ENCODE assay signal across 1 cellular context in the genomic region with DNA sequence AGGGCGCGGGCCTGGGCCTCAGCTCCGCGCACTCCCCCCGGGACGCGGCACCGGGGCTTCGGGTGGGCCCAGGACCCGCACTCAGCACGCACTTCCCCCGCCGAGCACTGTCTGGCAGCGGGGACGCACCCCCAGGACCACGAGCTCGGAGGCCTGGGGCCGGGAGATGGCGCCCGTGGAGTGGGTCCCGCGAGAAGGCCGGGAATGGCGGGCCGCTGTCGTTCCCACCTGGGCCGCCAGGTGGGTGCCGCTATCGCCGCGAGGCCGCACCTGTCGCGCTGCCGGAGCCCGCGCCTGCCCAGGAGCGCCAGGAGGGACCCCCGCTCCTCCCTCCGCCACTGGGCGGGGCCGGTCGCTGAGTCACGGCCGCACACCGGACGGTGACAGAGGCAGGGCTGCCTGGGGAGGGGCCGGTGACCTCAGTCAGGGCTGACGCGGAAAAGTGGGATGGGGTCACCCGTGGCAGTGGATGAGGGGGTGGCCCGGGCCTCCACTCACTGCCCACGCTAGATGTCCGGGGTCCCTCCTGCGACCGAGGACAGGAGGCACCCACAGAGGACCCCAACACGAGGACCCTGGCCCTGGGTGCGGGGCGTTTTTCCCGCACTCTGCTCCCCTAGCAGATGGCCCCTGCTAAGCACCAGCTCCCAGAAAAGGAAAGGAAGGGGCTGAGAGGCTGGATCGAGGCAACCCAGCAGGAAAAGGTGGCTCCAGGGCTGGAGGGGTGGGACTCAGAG.
A peak's percentile ranks its signal among the peaks of the same experiment; 100 is the strongest.
TF ChIP-seq lines count a peak whose summit lies in the region.

No MANE protein-coding gene starts in this region.

TF ChIP-seq in K562, 482 proteins besides CTCF, POLR2A, EP300 and RAD21 (continued from another document and continues in another):
- TF ChIP-seq SRSF1 (IDR thresholded peaks at IDR 0.05; ENCODE audit: low read depth, low read length) (0 out of 2 replicates have a peak, but pooled peaks have one; percentile 46), POLR2B (IDR thresholded peaks at IDR 0.05; ENCODE audit: low read depth, partially characterized antibody) (no peak), ZNF165 (CRISPR knock-in tag; IDR thresholded peaks at IDR 0.05; ENCODE audit: borderline replicate concordance) (no peak), BRCA1 (IDR thresholded peaks at IDR 0.05) (no peak), BRCA1 (CRISPR knock-in tag; IDR thresholded peaks at IDR 0.05) (no peak), TOE1 (IDR thresholded peaks at IDR 0.05; ENCODE audit: borderline replicate concordance) (0 out of 2 replicates have a peak, but pooled peaks have one; percentile 17), TOE1 (CRISPR knock-in tag; IDR thresholded peaks at IDR 0.05; ENCODE audit: borderline replicate concordance, low read depth) (no peak), SETDB1 (IDR thresholded peaks at IDR 0.05; ENCODE audit: low read length) (no peak), POLR2G (IDR thresholded peaks at IDR 0.05; ENCODE audit: low read depth, low read length) (peak; percentile 79), ZNF174 (CRISPR knock-in tag; IDR thresholded peaks at IDR 0.05) (no peak), SRSF7 (optimal IDR thresholded peaks at IDR 0.05; ENCODE audit: low read depth, low read length) (no peak), SRSF9 (IDR thresholded peaks at IDR 0.05; ENCODE audit: borderline replicate concordance, low read depth, low read length) (no peak), CREM (IDR thresholded peaks at IDR 0.05; ENCODE audit: low read depth) (peak; percentile 76), PHF20 (IDR thresholded peaks at IDR 0.05; ENCODE audit: partially characterized antibody) (peak; percentile 25), DPF2 (IDR thresholded peaks at IDR 0.05) (peak; percentile 70), GTF2A2 (tag; IDR thresholded peaks at IDR 0.05) (no peak), BRD9 (IDR thresholded peaks at IDR 0.05; ENCODE audit: low read depth, partially characterized antibody) (no peak), COPS2 (conservative IDR thresholded peaks at IDR 0.05) (no peak), ZNF253 (CRISPR knock-in tag; conservative IDR thresholded peaks at IDR 0.05) (no peak), ETS2 (tag; IDR thresholded peaks at IDR 0.05; ENCODE audit: borderline replicate concordance, poor library complexity, severe bottlenecking) (no peak), MTA2 (IDR thresholded peaks at IDR 0.05; ENCODE audit: low read depth) (no peak), SMARCE1 (IDR thresholded peaks at IDR 0.05) (peak; percentile 74), OTX1 (CRISPR knock-in tag; IDR thresholded peaks at IDR 0.05) (no peak), SMAD2 (IDR thresholded peaks at IDR 0.05; ENCODE audit: low read depth, low read length) (no peak), ZNF212 (CRISPR knock-in tag; IDR thresholded peaks at IDR 0.05) (no peak), BRF1 (IDR thresholded peaks at IDR 0.05; ENCODE audit: borderline replicate concordance, extremely low read depth, insufficient read length) (no peak), HMG20B (CRISPR knock-in tag; IDR thresholded peaks at IDR 0.05) (no peak), TCF7L2 (IDR thresholded peaks at IDR 0.05; ENCODE audit: low read depth, low read length) (no peak), HDAC3 (IDR thresholded peaks at IDR 0.05; ENCODE audit: borderline replicate concordance, partially characterized antibody) (no peak), SMARCA4 (IDR thresholded peaks at IDR 0.05) (peak; percentile 55; the same call in 1 of the 2 replicates), LARP7 (IDR thresholded peaks at IDR 0.05) (no peak), GABPB2 (CRISPR knock-in tag; conservative IDR thresholded peaks at IDR 0.05) (no peak), JUND (IDR thresholded peaks at IDR 0.05; ENCODE audit: borderline replicate concordance, low read depth, low read length) (peak; percentile 87), JUND (tag; IDR thresholded peaks at IDR 0.05; ENCODE audit: borderline replicate concordance, low read depth, low read length) (peak; percentile 81; the same call in 1 of the 3 replicates), ZNF561 (CRISPR knock-in tag; conservative IDR thresholded peaks at IDR 0.05) (no peak), ZNF57 (CRISPR knock-in tag; IDR thresholded peaks at IDR 0.05) (no peak), HOXB6 (CRISPR knock-in tag; IDR thresholded peaks at IDR 0.05; ENCODE audit: borderline replicate concordance) (no peak)
- TF ChIP-seq, protein P1, sequence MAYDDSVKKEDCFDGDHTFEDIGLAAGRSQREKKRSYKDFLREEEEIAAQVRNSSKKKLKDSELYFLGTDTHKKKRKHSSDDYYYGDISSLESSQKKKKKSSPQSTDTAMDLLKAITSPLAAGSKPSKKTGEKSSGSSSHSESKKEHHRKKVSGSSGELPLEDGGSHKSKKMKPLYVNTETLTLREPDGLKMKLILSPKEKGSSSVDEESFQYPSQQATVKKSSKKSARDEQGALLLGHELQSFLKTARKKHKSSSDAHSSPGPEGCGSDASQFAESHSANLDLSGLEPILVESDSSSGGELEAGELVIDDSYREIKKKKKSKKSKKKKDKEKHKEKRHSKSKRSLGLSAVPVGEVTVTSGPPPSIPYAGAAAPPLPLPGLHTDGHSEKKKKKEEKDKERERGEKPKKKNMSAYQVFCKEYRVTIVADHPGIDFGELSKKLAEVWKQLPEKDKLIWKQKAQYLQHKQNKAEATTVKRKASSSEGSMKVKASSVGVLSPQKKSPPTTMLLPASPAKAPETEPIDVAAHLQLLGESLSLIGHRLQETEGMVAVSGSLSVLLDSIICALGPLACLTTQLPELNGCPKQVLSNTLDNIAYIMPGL (CRISPR knock-in tag; IDR thresholded peaks at IDR 0.05) = no peak
- TF ChIP-seq, protein P2, sequence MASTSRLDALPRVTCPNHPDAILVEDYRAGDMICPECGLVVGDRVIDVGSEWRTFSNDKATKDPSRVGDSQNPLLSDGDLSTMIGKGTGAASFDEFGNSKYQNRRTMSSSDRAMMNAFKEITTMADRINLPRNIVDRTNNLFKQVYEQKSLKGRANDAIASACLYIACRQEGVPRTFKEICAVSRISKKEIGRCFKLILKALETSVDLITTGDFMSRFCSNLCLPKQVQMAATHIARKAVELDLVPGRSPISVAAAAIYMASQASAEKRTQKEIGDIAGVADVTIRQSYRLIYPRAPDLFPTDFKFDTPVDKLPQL (IDR thresholded peaks at IDR 0.05; ENCODE audit: extremely low read depth, insufficient read length) = no peak
- TF ChIP-seq, protein P3, sequence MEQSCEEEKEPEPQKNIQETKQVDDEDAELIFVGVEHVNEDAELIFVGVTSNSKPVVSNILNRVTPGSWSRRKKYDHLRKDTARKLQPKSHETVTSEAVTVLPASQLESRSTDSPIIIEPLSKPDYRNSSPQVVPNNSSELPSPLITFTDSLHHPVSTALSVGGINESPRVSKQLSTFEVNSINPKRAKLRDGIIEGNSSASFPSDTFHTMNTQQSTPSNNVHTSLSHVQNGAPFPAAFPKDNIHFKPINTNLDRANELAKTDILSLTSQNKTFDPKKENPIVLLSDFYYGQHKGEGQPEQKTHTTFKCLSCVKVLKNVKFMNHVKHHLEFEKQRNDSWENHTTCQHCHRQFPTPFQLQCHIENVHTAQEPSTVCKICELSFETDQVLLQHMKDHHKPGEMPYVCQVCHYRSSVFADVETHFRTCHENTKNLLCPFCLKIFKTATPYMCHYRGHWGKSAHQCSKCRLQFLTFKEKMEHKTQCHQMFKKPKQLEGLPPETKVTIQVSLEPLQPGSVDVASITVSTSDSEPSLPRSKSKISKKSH (CRISPR knock-in tag; IDR thresholded peaks at IDR 0.05) = no peak
- TF ChIP-seq, protein P4, sequence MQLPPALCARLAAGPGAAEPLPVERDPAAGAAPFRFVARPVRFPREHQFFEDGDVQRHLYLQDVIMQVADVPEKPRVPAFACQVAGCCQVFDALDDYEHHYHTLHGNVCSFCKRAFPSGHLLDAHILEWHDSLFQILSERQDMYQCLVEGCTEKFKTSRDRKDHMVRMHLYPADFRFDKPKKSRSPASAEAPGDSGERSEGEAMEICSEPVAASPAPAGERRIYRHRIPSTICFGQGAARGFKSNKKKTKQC (CRISPR knock-in tag; IDR thresholded peaks at IDR 0.05) = no peak
- TF ChIP-seq, protein P5, sequence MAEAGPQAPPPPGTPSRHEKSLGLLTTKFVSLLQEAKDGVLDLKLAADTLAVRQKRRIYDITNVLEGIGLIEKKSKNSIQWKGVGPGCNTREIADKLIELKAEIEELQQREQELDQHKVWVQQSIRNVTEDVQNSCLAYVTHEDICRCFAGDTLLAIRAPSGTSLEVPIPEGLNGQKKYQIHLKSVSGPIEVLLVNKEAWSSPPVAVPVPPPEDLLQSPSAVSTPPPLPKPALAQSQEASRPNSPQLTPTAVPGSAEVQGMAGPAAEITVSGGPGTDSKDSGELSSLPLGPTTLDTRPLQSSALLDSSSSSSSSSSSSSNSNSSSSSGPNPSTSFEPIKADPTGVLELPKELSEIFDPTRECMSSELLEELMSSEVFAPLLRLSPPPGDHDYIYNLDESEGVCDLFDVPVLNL (CRISPR knock-in tag; IDR thresholded peaks at IDR 0.05; ENCODE audit: low read depth) = no peak
- TF ChIP-seq, protein P6, sequence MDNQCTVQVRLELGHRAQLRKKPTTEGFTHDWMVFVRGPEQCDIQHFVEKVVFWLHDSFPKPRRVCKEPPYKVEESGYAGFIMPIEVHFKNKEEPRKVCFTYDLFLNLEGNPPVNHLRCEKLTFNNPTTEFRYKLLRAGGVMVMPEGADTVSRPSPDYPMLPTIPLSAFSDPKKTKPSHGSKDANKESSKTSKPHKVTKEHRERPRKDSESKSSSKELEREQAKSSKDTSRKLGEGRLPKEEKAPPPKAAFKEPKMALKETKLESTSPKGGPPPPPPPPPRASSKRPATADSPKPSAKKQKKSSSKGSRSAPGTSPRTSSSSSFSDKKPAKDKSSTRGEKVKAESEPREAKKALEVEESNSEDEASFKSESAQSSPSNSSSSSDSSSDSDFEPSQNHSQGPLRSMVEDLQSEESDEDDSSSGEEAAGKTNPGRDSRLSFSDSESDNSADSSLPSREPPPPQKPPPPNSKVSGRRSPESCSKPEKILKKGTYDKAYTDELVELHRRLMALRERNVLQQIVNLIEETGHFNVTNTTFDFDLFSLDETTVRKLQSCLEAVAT (IDR thresholded peaks at IDR 0.05) = no peak
- TF ChIP-seq, protein P7, sequence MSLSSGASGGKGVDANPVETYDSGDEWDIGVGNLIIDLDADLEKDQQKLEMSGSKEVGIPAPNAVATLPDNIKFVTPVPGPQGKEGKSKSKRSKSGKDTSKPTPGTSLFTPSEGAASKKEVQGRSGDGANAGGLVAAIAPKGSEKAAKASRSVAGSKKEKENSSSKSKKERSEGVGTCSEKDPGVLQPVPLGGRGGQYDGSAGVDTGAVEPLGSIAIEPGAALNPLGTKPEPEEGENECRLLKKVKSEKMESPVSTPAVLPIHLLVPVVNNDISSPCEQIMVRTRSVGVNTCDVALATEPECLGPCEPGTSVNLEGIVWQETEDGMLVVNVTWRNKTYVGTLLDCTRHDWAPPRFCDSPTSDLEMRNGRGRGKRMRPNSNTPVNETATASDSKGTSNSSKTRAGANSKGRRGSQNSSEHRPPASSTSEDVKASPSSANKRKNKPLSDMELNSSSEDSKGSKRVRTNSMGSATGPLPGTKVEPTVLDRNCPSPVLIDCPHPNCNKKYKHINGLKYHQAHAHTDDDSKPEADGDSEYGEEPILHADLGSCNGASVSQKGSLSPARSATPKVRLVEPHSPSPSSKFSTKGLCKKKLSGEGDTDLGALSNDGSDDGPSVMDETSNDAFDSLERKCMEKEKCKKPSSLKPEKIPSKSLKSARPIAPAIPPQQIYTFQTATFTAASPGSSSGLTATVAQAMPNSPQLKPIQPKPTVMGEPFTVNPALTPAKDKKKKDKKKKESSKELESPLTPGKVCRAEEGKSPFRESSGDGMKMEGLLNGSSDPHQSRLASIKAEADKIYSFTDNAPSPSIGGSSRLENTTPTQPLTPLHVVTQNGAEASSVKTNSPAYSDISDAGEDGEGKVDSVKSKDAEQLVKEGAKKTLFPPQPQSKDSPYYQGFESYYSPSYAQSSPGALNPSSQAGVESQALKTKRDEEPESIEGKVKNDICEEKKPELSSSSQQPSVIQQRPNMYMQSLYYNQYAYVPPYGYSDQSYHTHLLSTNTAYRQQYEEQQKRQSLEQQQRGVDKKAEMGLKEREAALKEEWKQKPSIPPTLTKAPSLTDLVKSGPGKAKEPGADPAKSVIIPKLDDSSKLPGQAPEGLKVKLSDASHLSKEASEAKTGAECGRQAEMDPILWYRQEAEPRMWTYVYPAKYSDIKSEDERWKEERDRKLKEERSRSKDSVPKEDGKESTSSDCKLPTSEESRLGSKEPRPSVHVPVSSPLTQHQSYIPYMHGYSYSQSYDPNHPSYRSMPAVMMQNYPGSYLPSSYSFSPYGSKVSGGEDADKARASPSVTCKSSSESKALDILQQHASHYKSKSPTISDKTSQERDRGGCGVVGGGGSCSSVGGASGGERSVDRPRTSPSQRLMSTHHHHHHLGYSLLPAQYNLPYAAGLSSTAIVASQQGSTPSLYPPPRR (CRISPR knock-in tag; IDR thresholded peaks at IDR 0.05; ENCODE audit: borderline replicate concordance) = no peak
- TF ChIP-seq, protein P8, sequence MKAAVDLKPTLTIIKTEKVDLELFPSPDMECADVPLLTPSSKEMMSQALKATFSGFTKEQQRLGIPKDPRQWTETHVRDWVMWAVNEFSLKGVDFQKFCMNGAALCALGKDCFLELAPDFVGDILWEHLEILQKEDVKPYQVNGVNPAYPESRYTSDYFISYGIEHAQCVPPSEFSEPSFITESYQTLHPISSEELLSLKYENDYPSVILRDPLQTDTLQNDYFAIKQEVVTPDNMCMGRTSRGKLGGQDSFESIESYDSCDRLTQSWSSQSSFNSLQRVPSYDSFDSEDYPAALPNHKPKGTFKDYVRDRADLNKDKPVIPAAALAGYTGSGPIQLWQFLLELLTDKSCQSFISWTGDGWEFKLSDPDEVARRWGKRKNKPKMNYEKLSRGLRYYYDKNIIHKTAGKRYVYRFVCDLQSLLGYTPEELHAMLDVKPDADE (conservative IDR thresholded peaks at IDR 0.05; ENCODE audit: control insufficient read depth, low read depth, low read length) = no peak
- TF ChIP-seq, protein P9, sequence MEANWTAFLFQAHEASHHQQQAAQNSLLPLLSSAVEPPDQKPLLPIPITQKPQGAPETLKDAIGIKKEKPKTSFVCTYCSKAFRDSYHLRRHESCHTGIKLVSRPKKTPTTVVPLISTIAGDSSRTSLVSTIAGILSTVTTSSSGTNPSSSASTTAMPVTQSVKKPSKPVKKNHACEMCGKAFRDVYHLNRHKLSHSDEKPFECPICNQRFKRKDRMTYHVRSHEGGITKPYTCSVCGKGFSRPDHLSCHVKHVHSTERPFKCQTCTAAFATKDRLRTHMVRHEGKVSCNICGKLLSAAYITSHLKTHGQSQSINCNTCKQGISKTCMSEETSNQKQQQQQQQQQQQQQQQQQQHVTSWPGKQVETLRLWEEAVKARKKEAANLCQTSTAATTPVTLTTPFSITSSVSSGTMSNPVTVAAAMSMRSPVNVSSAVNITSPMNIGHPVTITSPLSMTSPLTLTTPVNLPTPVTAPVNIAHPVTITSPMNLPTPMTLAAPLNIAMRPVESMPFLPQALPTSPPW (CRISPR knock-in tag; IDR thresholded peaks at IDR 0.05) = peak; percentile 60
